In genomic region chr17:37820313-37821024, GRCh38 we compare ENCODE assay signal across 13 cellular contexts.
A peak's percentile ranks its signal among the peaks of the same experiment; 100 is the strongest.
DNase-seq lines count a peak whose midpoint lies in the region; ATAC-seq and TF ChIP-seq lines count a peak whose summit lies in the region.
"Had no signal": no experiment of that assay in that cellular context is flagged by ENCODE, and none has a peak within 500 bp of the region (broad histone marks: within the 10 kb centered on the region; RNA-seq: fewer than 3 reads in every experiment).

No MANE protein-coding gene starts in this region.

- ATAC-seq in GM21576 (IDR thresholded peaks at IDR 0.05; ENCODE audit: unreplicated experiment) (peak; percentile 44), left cardiac atrium (no peak)

- no peak for TF ChIP-seq CTCF in mesothelial cell of epicardium (IDR thresholded peaks at IDR 0.05; ENCODE audit: unreplicated experiment)

- peak overlapping the region; percentile 59 for H3K27ac Mint-ChIP-seq in mesothelial cell of epicardium
- H3K27ac Mint-ChIP-seq: type B pancreatic cell had no signal

- intact Hi-C loops in left cardiac atrium (cut with DNase I) = no loop called here

- no peaks in the 10 kb centered on the region for H3K27me3 Mint-ChIP-seq in mesothelial cell of epicardium (ENCODE audit: low read depth)

- no peaks in the 10 kb centered on the region for H3K36me3 Mint-ChIP-seq in mesothelial cell of epicardium
- H3K36me3 Mint-ChIP-seq: type B pancreatic cell had no signal

- peak; percentile 29 for DNase-seq in DMS79 treated with DMSO at 0.1 percent for 48 hours (lab: John Stamatoyannopoulos, UW)
- no peak for DNase-seq in DMS79 (lab: John Stamatoyannopoulos, UW)
- DNase-seq in NOMO-1 treated with DMSO at 0.1 percent for 48 hours (lab: John Stamatoyannopoulos, UW; ENCODE audit: unreplicated experiment) = peak; percentile 44
- no peak for DNase-seq in mesothelial cell of epicardium (ENCODE audit: low spot score in 2 of 2, unreplicated experiment in 2 of 2)
- no peak for DNase-seq in NCI-H2171 (lab: John Stamatoyannopoulos, UW)
- no peak for DNase-seq in cortex of kidney (lab: John Stamatoyannopoulos, UW)
- DNase-seq in left cardiac atrium = no peak
- DNase-seq: 8988T; amniotic stem cell; effector memory CD4-positive, alpha-beta T cell; NCI-H2171 treated with DMSO at 0.1 percent for 48 hours had no signal

- H3K9me3 Mint-ChIP-seq in mesothelial cell of epicardium = no peaks in the 10 kb centered on the region
- H3K9me3 Mint-ChIP-seq: type B pancreatic cell had no signal

- no peak overlapping the region for H3K4me3 Mint-ChIP-seq in mesothelial cell of epicardium
- H3K4me3 Mint-ChIP-seq: type B pancreatic cell had no signal

- H3K4me1 Mint-ChIP-seq in mesothelial cell of epicardium = peaks cover 14% of the 10 kb centered on the region

Comparison
In these comparisons a context has a peak if more than half of its experiments do, and no peak if none do; other contexts are left out.
1. DNase-seq: peak in DMS79 treated with DMSO at 0.1 percent for 48 hours (single experiment) and NOMO-1 treated with DMSO at 0.1 percent for 48 hours (single experiment); none in DMS79 (single experiment), mesothelial cell of epicardium (0 of 2), NCI-H2171 (single experiment), cortex of kidney (single experiment) and left cardiac atrium (single experiment).